ENCODE assay signal across 8 cellular contexts in genomic region chr6:24719125-24719931, GRCh38. TPM values are rescaled to one million over a fixed set of nuclear protein-coding genes. Genes with fewer than 3 reads are reported as not detected.
A peak's percentile ranks its signal among the peaks of the same experiment; 100 is the strongest.
DNase-seq lines count a peak whose midpoint lies in the region; ATAC-seq lines count a peak whose summit lies in the region.

TSS of gene C6orf62 (minus strand) at chr6:24719154. CDS start at chr6:24718668, 486 bp downstream.

- H3K4me1 ChIP-seq in SJSA1 (replicated peaks) (peaks cover 16% of the 10 kb centered on the region), aorta (ENCODE audit: control insufficient read depth in 1 of 2, insufficient read depth in 2 of 2, low read length in 2 of 2) (no peaks in the 10 kb centered on the region)

- intact Hi-C loops in Right ventricle myocardium superior (cut with DNase I) (no loop called here), posterior vena cava (cut with DNase I) (loop anchor here in 1 of 2 donors (10.0 kb wide), 1 partner anchor 355 kb away; no protein-coding TSS in a partner anchor), aorta (cut with DNase I) (no loop called here)

- in situ Hi-C loops in Caki2 (cut with HindIII; ENCODE audit: low pct_unique_long_range_greater_than_20kb, low sequenced_read_pairs), result no loop called here

- H3K9me3 ChIP-seq in SJSA1 (replicated peaks) (no peaks in the 10 kb centered on the region), aorta (ENCODE audit: control insufficient read depth, low read length) (no peaks in the 10 kb centered on the region)

- H3K27ac ChIP-seq in SJSA1 (peak within 1 kb of the TSS; percentile 98), aorta (ENCODE audit: low read depth in 1 of 2, low read length in 2 of 2) (peak within 1 kb of the TSS; percentile 93 to 96)

- WGBS in aorta, 2 donors, result 0% methylated on average over 24 of the region's 24 CpGs

- no peaks in the 10 kb centered on the region for H3K27me3 ChIP-seq in SJSA1 (replicated peaks)
- peaks cover 0 to 1% of the 10 kb centered on the region in 2 donors for H3K27me3 ChIP-seq in aorta (ENCODE audit: control insufficient read depth in 1 of 2, insufficient read depth in 2 of 2, low read length in 1 of 2)

- H3K4me3 ChIP-seq in SJSA1, result peak within 1 kb of the TSS; percentile 67
- H3K4me3 ChIP-seq in aorta (ENCODE audit: low read length in 2 of 2), result peak within 1 kb of the TSS; percentile 85 to 92

- peak; percentile 50 for DNase-seq in Caki2 (ENCODE audit: low read depth)
- peak in 1 of 2 experiments; percentile 54 for DNase-seq in SJSA1 (ENCODE audit: low read depth in 1 of 2, low spot score in 2 of 2)
- DNase-seq in activated naive CD4-positive, alpha-beta T cell treated with anti-CD3 and anti-CD28 coated beads, Interleukin-2, amount 50 U/mL, for 16 hours, result peak; percentile 63
- DNase-seq in Right ventricle myocardium superior, result peak; percentile 54
- peak; percentile 79 for DNase-seq in posterior vena cava (ENCODE audit: low spot score)
- DNase-seq in aorta, result peak in 1 of 2 donors; percentile 79

- ATAC-seq in HG02610 (IDR thresholded peaks at IDR 0.05; ENCODE audit: unreplicated experiment), result peak; percentile 28
- ATAC-seq in Right ventricle myocardium superior (ENCODE audit: poor library complexity), result no peak
- no peak for ATAC-seq in aorta (ENCODE audit: low FRiP score)
- ATAC-seq in GM21367 (IDR thresholded peaks at IDR 0.05; ENCODE audit: unreplicated experiment), result no peak

- H3K36me3 ChIP-seq in SJSA1 (peaks cover 56% of the 10 kb centered on the region), aorta (ENCODE audit: control insufficient read depth in 1 of 2, insufficient read depth in 2 of 2, low read length in 1 of 2) (peaks cover 0 to 2% of the 10 kb centered on the region in 2 donors)

RNA-seq across cellular contexts. Expression of gene C6orf62, which starts in this region (rescaled TPM):
- total RNA-seq in Caki2 (2014; rRNA removed; shearing (Covaris generic); ENCODE audit: low replicate concordance), result 68.5 and 77.5 TPM in 2 replicates
- 94.4 and 124 TPM in 2 replicates for total RNA-seq in SJSA1 (2014; rRNA removed; shearing (Covaris generic))
- total RNA-seq in Right ventricle myocardium superior (37.6 TPM), posterior vena cava (10 to 100 TPM; 63.9 to 70.3 TPM), aorta (10 to 100 TPM; 72.7 to 88.5 TPM)
- polyA plus RNA-seq in aorta, result 10 to 100 TPM; 35.1 to 41.7 TPM
